ENCODE assay signal across 9 cellular contexts in genomic region chr21:43864313-43864805, GRCh38. TPM values are rescaled to one million over a fixed set of nuclear protein-coding genes. Genes with fewer than 3 reads are reported as not detected.
DNase-seq lines count a peak whose midpoint lies in the region; ATAC-seq and TF ChIP-seq lines count a peak whose summit lies in the region.
"Had no signal": no experiment of that assay in that cellular context is flagged by ENCODE, and none has a peak within 500 bp of the region (broad histone marks: within the 10 kb centered on the region; RNA-seq: fewer than 3 reads in every experiment).

No MANE protein-coding gene starts in this region.

- H3K4me3 ChIP-seq in HUES64 (ENCODE audit: low read length) (peak overlapping the region; percentile 60), mononuclear cell (ENCODE audit: low read length) (peak overlapping the region; percentile 40), testis (peak overlapping the region; percentile 73 to 79)
- peak overlapping the region; percentile 62 for H3K4me3 ChIP-seq in effector memory CD4-positive, alpha-beta T cell (ENCODE audit: insufficient read depth, low read depth, low read length, poor library complexity, severe bottlenecking)

- CTCF ChIA-PET in WTC11 (lab: Charles Lee) = interaction anchor here (1.0 to 1.5 kb wide), 2 partner anchors 15 to 111 kb away, joined by 3 to 5 read pairs; no protein-coding TSS in a partner anchor

- peaks cover 30% of the 10 kb centered on the region for H3K27me3 ChIP-seq in HUES64 (ENCODE audit: insufficient read depth, low read length)
- no peaks in the 10 kb centered on the region for H3K27me3 ChIP-seq in effector memory CD4-positive, alpha-beta T cell (replicated peaks; ENCODE audit: control insufficient read depth, insufficient read depth, low read length, poor library complexity, severe bottlenecking)
- no peaks in the 10 kb centered on the region for H3K27me3 ChIP-seq in mononuclear cell (ENCODE audit: insufficient read depth, low read length)
- no peaks in the 10 kb centered on the region for H3K27me3 ChIP-seq in testis

- H3K36me3 ChIP-seq in HUES64 (ENCODE audit: insufficient read depth, low read length) (no peaks in the 10 kb centered on the region), testis (ENCODE audit: low read depth, missing control alignments) (no peaks in the 10 kb centered on the region)
- H3K36me3 ChIP-seq in effector memory CD4-positive, alpha-beta T cell (ENCODE audit: control insufficient read depth, insufficient read depth, low read length) = no peaks in the 10 kb centered on the region

- peaks cover 27% of the 10 kb centered on the region for H3K27me3 Mint-ChIP-seq in WTC11 (ENCODE audit: low read depth)
- H3K27me3 Mint-ChIP-seq: stimulated activated naive CD8-positive, alpha-beta T cell treated with anti-CD3 and anti-CD28 coated beads, Interleukin-15, Interleukin-2, amounts not matched to agents 100 ng/mL and 50 ng/mL, for 24 hours had no signal

- TF ChIP-seq POLR2A in testis (IDR thresholded peaks at IDR 0.05) = no peak

- no peaks in the 10 kb centered on the region for H3K9me3 Mint-ChIP-seq in WTC11
- H3K9me3 Mint-ChIP-seq: stimulated activated naive CD8-positive, alpha-beta T cell treated with anti-CD3 and anti-CD28 coated beads, Interleukin-15, Interleukin-2, amounts not matched to agents 100 ng/mL and 50 ng/mL, for 24 hours had no signal

- peak; percentile 84 for ATAC-seq in WTC11
- no peak for ATAC-seq in GM21786 (IDR thresholded peaks at IDR 0.05; ENCODE audit: unreplicated experiment)
- ATAC-seq in HG02885 (IDR thresholded peaks at IDR 0.05; ENCODE audit: poor library complexity, unreplicated experiment) = no peak

- WGBS in HUES64 = under 1% methylated on average over 55 of the region's 61 CpGs
- 0% methylated on average over 4 to 24 of the region's 61 CpGs for WGBS in testis, 2 donors

- POLR2A ChIA-PET in WTC11 (lab: Charles Lee) = interaction anchor here (0.5 kb wide), 1 partner anchor 14 kb away, joined by 3 read pairs; no protein-coding TSS in a partner anchor

- TF ChIP-seq CTCF in WTC11 (IDR thresholded peaks at IDR 0.05) (no peak), testis (IDR thresholded peaks at IDR 0.05) (no peak)

- H3K4me3 Mint-ChIP-seq in WTC11 = peak overlapping the region; percentile 36; the same call in 1 of the 2 replicates

- peaks cover 6% of the 10 kb centered on the region for H3K4me1 ChIP-seq in HUES64 (ENCODE audit: insufficient read depth, low read length)
- H3K4me1 ChIP-seq in effector memory CD4-positive, alpha-beta T cell (ENCODE audit: control insufficient read depth, insufficient read depth, low read length, poor library complexity, severe bottlenecking) = peaks cover 23% of the 10 kb centered on the region
- H3K4me1 ChIP-seq in mononuclear cell (ENCODE audit: insufficient read depth, low read length) = peaks cover 34% of the 10 kb centered on the region
- H3K4me1 ChIP-seq in testis = peaks cover 18% of the 10 kb centered on the region

- H3K36me3 Mint-ChIP-seq in WTC11 = no peaks in the 10 kb centered on the region

- H3K9me3 ChIP-seq in HUES64 (ENCODE audit: insufficient read depth, low read depth, low read length) (no peaks in the 10 kb centered on the region), mononuclear cell (ENCODE audit: low read depth, low read length) (no peaks in the 10 kb centered on the region), testis (no peaks in the 10 kb centered on the region)
- no peaks in the 10 kb centered on the region for H3K9me3 ChIP-seq in effector memory CD4-positive, alpha-beta T cell (ENCODE audit: control insufficient read depth, low read length)

- H3K9ac ChIP-seq in HUES64 (ENCODE audit: low read depth, low read length) = no peak overlapping the region

- peak; percentile 89 for DNase-seq in DMS53 (lab: John Stamatoyannopoulos, UW)
- peak; percentile 67 for DNase-seq in WTC11 (ENCODE audit: low spot score)
- DNase-seq in effector memory CD4-positive, alpha-beta T cell = peak in 1 of 3 donors; percentile 2
- DNase-seq in testis = peak; percentile 76

- intact Hi-C loops in testis (cut with DNase I; ENCODE audit: low total_unique reads) = loop anchor here (10.0 kb wide), 1 partner anchor 120 kb away; no protein-coding TSS in a partner anchor

- H3K4me1 Mint-ChIP-seq in WTC11 = peaks cover 18% of the 10 kb centered on the region

- H3K27ac Mint-ChIP-seq in WTC11 = no peak overlapping the region

- no peak overlapping the region for H3K27ac ChIP-seq in HUES64 (ENCODE audit: low read depth, low read length)
- H3K27ac ChIP-seq in effector memory CD4-positive, alpha-beta T cell (ENCODE audit: insufficient read depth, low read length, poor library complexity, severe bottlenecking) = peak overlapping the region; percentile 42
- peak overlapping the region; percentile 54 to 91 for H3K27ac ChIP-seq in testis

TF ChIP-seq in WTC11, 78 proteins besides CTCF, POLR2A, EP300 and RAD21 (continues in another document):
- no peak for TF ChIP-seq GTF2I (CRISPR knock-in tag; conservative IDR thresholded peaks at IDR 0.05)
- TF ChIP-seq RELA (CRISPR knock-in tag; IDR thresholded peaks at IDR 0.05; ENCODE audit: borderline replicate concordance) = no peak
- 0 out of 2 replicates have a peak, but pooled peaks have one; percentile 25 for TF ChIP-seq E2F5 (CRISPR knock-in tag; IDR thresholded peaks at IDR 0.05)
- no peak for TF ChIP-seq USF1 (CRISPR knock-in tag; IDR thresholded peaks at IDR 0.05)
- no peak for TF ChIP-seq ATF2 (CRISPR knock-in tag; IDR thresholded peaks at IDR 0.05; ENCODE audit: borderline replicate concordance, low read depth)
- no peak for TF ChIP-seq ATF6 (CRISPR knock-in tag; IDR thresholded peaks at IDR 0.05)
- TF ChIP-seq ATF3 (CRISPR knock-in tag; conservative IDR thresholded peaks at IDR 0.05) = no peak
- no peak for TF ChIP-seq TP53 (CRISPR knock-in tag; IDR thresholded peaks at IDR 0.05)
- no peak for TF ChIP-seq ZNF232 (CRISPR knock-in tag; IDR thresholded peaks at IDR 0.05)
- TF ChIP-seq ATF1 (CRISPR knock-in tag; IDR thresholded peaks at IDR 0.05) = no peak
- no peak for TF ChIP-seq CBFB (CRISPR knock-in tag; IDR thresholded peaks at IDR 0.05; ENCODE audit: low read depth)
- no peak for TF ChIP-seq SMAD3 (CRISPR knock-in tag; IDR thresholded peaks at IDR 0.05; ENCODE audit: borderline replicate concordance)
- TF ChIP-seq ZSCAN18 (CRISPR knock-in tag; IDR thresholded peaks at IDR 0.05) = no peak

RNA-seq across cellular contexts. Expression of gene AGPAT3, which starts 0.7 kb away (rescaled TPM):
- polyA plus RNA-seq in HUES64 (2013, experiment 1 of 2) = 2.5 TPM
- polyA plus RNA-seq in HUES64 (2013, experiment 2 of 2) = 5.1 TPM
- total RNA-seq in WTC11 (2021) = 5.6 to 9.7 TPM (median 9.4 TPM) in 3 replicates
- 27.7 TPM for total RNA-seq in mononuclear cell
- total RNA-seq in testis = 10 to 100 TPM; 64.5 to 77.5 TPM
- 69.8 TPM for polyA plus RNA-seq in testis (ENCODE audit: insufficient read depth, low read depth, low replicate concordance)
